Comparison of ENCODE assay signal across 8 cellular contexts in genomic region chr2:232549655-232550350, GRCh38. TPM values are rescaled to one million over a fixed set of nuclear protein-coding genes. Genes with fewer than 3 reads are reported as not detected.
DNase-seq lines count a peak whose midpoint lies in the region; ATAC-seq, FAIRE-seq and TF ChIP-seq lines count a peak whose summit lies in the region.

No MANE protein-coding gene starts in this region.

- peaks cover 58% of the 10 kb centered on the region for H3K79me2 ChIP-seq in HepG2 (ENCODE audit: insufficient read depth, low read length)

- TF ChIP-seq RAD21 in HepG2 (CRISPR knock-in tag; IDR thresholded peaks at IDR 0.05), result no peak

- peaks cover 65% of the 10 kb centered on the region for H3K4me1 Mint-ChIP-seq in activated naive CD8-positive, alpha-beta T cell treated with anti-CD3 and anti-CD28 coated beads for 36 hours

- no peaks in the 10 kb centered on the region for H3K27me3 ChIP-seq in left ventricle myocardium inferior (ENCODE audit: low read depth)
- no peaks in the 10 kb centered on the region; a peak in 1 of 5 replicates for H3K27me3 ChIP-seq in HepG2 (ENCODE audit: control insufficient read depth in 1 of 2, insufficient read depth in 2 of 2, low read length in 2 of 2)
- H3K27me3 ChIP-seq in tibial nerve, result no peaks in the 10 kb centered on the region

- no peak for TF ChIP-seq CTCF in left ventricle myocardium inferior (IDR thresholded peaks at IDR 0.05; ENCODE audit: borderline replicate concordance)
- no peak for TF ChIP-seq CTCF in HepG2 (CRISPR knock-in tag; IDR thresholded peaks at IDR 0.05)
- no peak for TF ChIP-seq CTCF in tibial nerve (IDR thresholded peaks at IDR 0.05)

- no peak for DNase-seq in left ventricle myocardium inferior
- no peak for DNase-seq in left cardiac atrium
- DNase-seq in activated naive CD8-positive, alpha-beta T cell treated with anti-CD3 and anti-CD28 coated beads for 36 hours, result no peak
- no peak for DNase-seq in HepG2 (ENCODE audit: low spot score)
- DNase-seq in tibial nerve (ENCODE audit: low spot score in 2 of 2), result no peak
- no peak for DNase-seq in inferior parietal cortex (ENCODE audit: extremely low spot score)

- peak overlapping the region; percentile 80 for H3K4me2 ChIP-seq in HepG2 (ENCODE audit: low read depth, low read length)

- H3K27me3 Mint-ChIP-seq in activated naive CD8-positive, alpha-beta T cell treated with anti-CD3 and anti-CD28 coated beads for 36 hours, result no peaks in the 10 kb centered on the region

- no peak for FAIRE-seq in HepG2 (lab: Jason Lieb, UNC)

- H3K4me3 Mint-ChIP-seq in activated naive CD8-positive, alpha-beta T cell treated with anti-CD3 and anti-CD28 coated beads for 36 hours, result peak overlapping the region; percentile 99

- H4K20me1 ChIP-seq in HepG2 (ENCODE audit: insufficient read depth, low read length), result no peaks in the 10 kb centered on the region

- H2AFZ ChIP-seq in HepG2 (ENCODE audit: low read length), result no peak overlapping the region

- BruUV-seq in HepG2 (replicated peaks; lab: Mats Ljungman, UMichigan), result TSS peak; percentile 64

- CTCF ChIA-PET in HepG2 (lab: Yijun Ruan, JAX; ENCODE audit: low intra/inter-chr PET ratio, low total read pairs), result interaction anchor here (1.1 kb wide), 1 partner anchor 56 kb away, joined by 5 read pairs; no protein-coding TSS in a partner anchor

- intact Hi-C loops in left ventricle myocardium inferior (cut with micrococcal nuclease), result no loop called here
- intact Hi-C loops in left cardiac atrium (cut with DNase I), result no loop called here
- intact Hi-C loops in HepG2 (cut with micrococcal nuclease; ENCODE audit: unreplicated experiment), result loop anchor here (1.0 to 5.0 kb wide), 2 partner anchors 25 to 763 kb away; partner anchors contain the start of gene COPS7B

- H3K9me3 ChIP-seq in left ventricle myocardium inferior (replicated peaks) (peaks cover 15% of the 10 kb centered on the region), HepG2 (ENCODE audit: low read length) (peaks cover 9% of the 10 kb centered on the region; the same call in 1 of the 2 replicates), tibial nerve (peaks cover 0 to 11% (median 0%) of the 10 kb centered on the region in 4 donors)

- H3K27ac Mint-ChIP-seq in activated naive CD8-positive, alpha-beta T cell treated with anti-CD3 and anti-CD28 coated beads for 36 hours, result peak overlapping the region; percentile 99

- peaks cover 8% of the 10 kb centered on the region for H3K9me3 Mint-ChIP-seq in activated naive CD8-positive, alpha-beta T cell treated with anti-CD3 and anti-CD28 coated beads for 36 hours

- TF ChIP-seq POLR2A in HepG2 (IDR thresholded peaks at IDR 0.05; ENCODE audit: insufficient read depth in 1 of 2, low read depth in 2 of 2, low read length in 2 of 2), result no peak
- TF ChIP-seq POLR2A in tibial nerve (IDR thresholded peaks at IDR 0.05), result no peak

- H3K4me3 ChIP-seq in left ventricle myocardium inferior (peak overlapping the region; percentile 81), HepG2 (replicated peaks in 1 of 3; ENCODE audit: insufficient read depth in 1 of 3, low read depth in 2 of 3, low read length in 3 of 3) (peak overlapping the region; percentile 73 to 85 (median 85)), tibial nerve (peak overlapping the region; percentile 79 to 98 (median 86))

- POLR2A ChIA-PET in HepG2 (lab: Yijun Ruan, JAX), result interaction anchor here (0.9 to 1.5 kb wide), 16 partner anchors 11 to 769 kb away, joined by 3 to 11 read pairs (median 4); partner anchors contain the start of genes CHRND, GIGYF2, PDE6D and SAG

- H3K27ac ChIP-seq in left ventricle myocardium inferior (replicated peaks) (peak overlapping the region; percentile 95), HepG2 (ENCODE audit: extremely low read length, insufficient read depth, low read length) (peak overlapping the region; percentile 95), tibial nerve (peak overlapping the region; percentile 91 to 99 (median 96))

- in situ Hi-C loops in HepG2 (cut with HindIII; ENCODE audit: extremely low pct_ligation_motif_present, low pct_unique_long_range_greater_than_20kb), result no loop called here

- H3K4me1 ChIP-seq in left ventricle myocardium inferior, result peaks cover 64% of the 10 kb centered on the region
- H3K4me1 ChIP-seq in HepG2 (ENCODE audit: insufficient read depth, low read length), result peaks cover 56% of the 10 kb centered on the region
- peaks cover 0 to 51% (median 7%) of the 10 kb centered on the region in 4 donors for H3K4me1 ChIP-seq in tibial nerve

- ATAC-seq in left cardiac atrium (no peak), HepG2 (no peak), GM19395 (IDR thresholded peaks at IDR 0.05; ENCODE audit: unreplicated experiment) (no peak), HG02798 (IDR thresholded peaks at IDR 0.05; ENCODE audit: poor library complexity, unreplicated experiment) (no peak)

- H3K36me3 ChIP-seq in left ventricle myocardium inferior, result peaks cover 17% of the 10 kb centered on the region
- H3K36me3 ChIP-seq in HepG2 (replicated peaks in 1 of 2; ENCODE audit: control insufficient read depth in 1 of 2, insufficient read depth in 2 of 2, low read length in 2 of 2), result peaks cover 6 to 14% of the 10 kb centered on the region in 2 experiments; a peak in 3 of 5 replicates
- peaks cover 0 to 39% (median 0%) of the 10 kb centered on the region in 3 donors for H3K36me3 ChIP-seq in tibial nerve

- H3K9ac ChIP-seq in HepG2 (ENCODE audit: insufficient read depth, low read depth, low read length), result peak overlapping the region; percentile 94

- WGBS in HepG2 (ENCODE audit: low lambda C conversion rate), result 27% methylated on average over 20 of the region's 20 CpGs
- WGBS in tibial nerve, 2 donors, result 38 to 40% methylated on average over 20 of the region's 20 CpGs

- TF ChIP-seq EP300 in HepG2 (IDR thresholded peaks at IDR 0.05; ENCODE audit: low read depth in 2 of 2, low read length in 2 of 2), result no peak
- no peak for TF ChIP-seq EP300 in HepG2 (CRISPR knock-in tag; IDR thresholded peaks at IDR 0.05; ENCODE audit: borderline replicate concordance)
- TF ChIP-seq EP300 in tibial nerve (IDR thresholded peaks at IDR 0.05), result no peak

- H3K36me3 Mint-ChIP-seq in activated naive CD8-positive, alpha-beta T cell treated with anti-CD3 and anti-CD28 coated beads for 36 hours, result peaks cover 55% of the 10 kb centered on the region

RNA-seq across cellular contexts. Expression of gene TIGD1, which starts 0.6 kb away (rescaled TPM):
- 2.4 TPM for total RNA-seq in left ventricle myocardium inferior
- 1 to 10 TPM; 2.0 to 2.8 TPM for total RNA-seq in left cardiac atrium
- 1 to 10 TPM; 6.9 to 7.0 TPM for total RNA-seq in activated naive CD8-positive, alpha-beta T cell treated with anti-CD3 and anti-CD28 coated beads for 36 hours
- total RNA-seq in HepG2 (2016; rRNA removed; fragmentation: Illumina TruSeq; extraction: Trizol), result 4.3 and 9.5 TPM in 2 replicates
- 2.2 and 3.3 TPM in 2 replicates for total RNA-seq in HepG2 (2016; cell fraction: cytosol; rRNA removed; fragmentation: Illumina TruSeq; extraction: Trizol; ENCODE audit: low read depth)
- 3.3 and 9.6 TPM in 2 replicates for total RNA-seq in HepG2 (2016; cell fraction: insoluble cytoplasmic fraction; rRNA removed; fragmentation: Illumina TruSeq; extraction: Trizol)
- total RNA-seq in HepG2 (2016; cell fraction: membrane; rRNA removed; fragmentation: Illumina TruSeq; extraction: Trizol), result 3.5 and 3.7 TPM in 2 replicates
- total RNA-seq in HepG2 (2016; cell fraction: nucleus; rRNA removed; fragmentation: Illumina TruSeq; extraction: Trizol), result 21.5 and 23.5 TPM in 2 replicates
- polyA plus RNA-seq in HepG2 (2011; rRNA removed), result 3.5 and 4.1 TPM in 2 replicates
- 1.5 and 2.4 TPM in 2 replicates for polyA plus RNA-seq in HepG2 (2011; cell fraction: cytosol; rRNA removed)
- 9.8 and 13.9 TPM in 2 replicates for polyA plus RNA-seq in HepG2 (2011; cell fraction: nucleus; rRNA removed)
- polyA plus RNA-seq in HepG2 (2012), result 3.0 and 5.2 TPM in 2 replicates
- 0.81 and 0.84 TPM in 2 replicates for polyA plus RNA-seq in HepG2 (2016; cell fraction: cytosol; fragmentation: Illumina TruSeq; extraction: Trizol; ENCODE audit: low read depth)
- polyA plus RNA-seq in HepG2 (2016; cell fraction: insoluble cytoplasmic fraction; fragmentation: Illumina TruSeq; extraction: Trizol; ENCODE audit: low read depth), result 2.8 and 3.7 TPM in 2 replicates
- 1.3 and 1.4 TPM in 2 replicates for polyA plus RNA-seq in HepG2 (2016; cell fraction: membrane; fragmentation: Illumina TruSeq; extraction: Trizol; ENCODE audit: low read depth)
- polyA plus RNA-seq in HepG2 (2016; cell fraction: nucleus; fragmentation: Illumina TruSeq; extraction: Trizol; ENCODE audit: insufficient read depth, low read depth), result 10.9 and 11.9 TPM in 2 replicates
- polyA minus RNA-seq in HepG2 (2011; rRNA and poly(A)+ RNA removed; ENCODE audit: low replicate concordance), result 4.3 and 8.7 TPM in 2 replicates
- 1.8 and 2.4 TPM in 2 replicates for polyA minus RNA-seq in HepG2 (2011; cell fraction: cytosol; rRNA and poly(A)+ RNA removed)
- polyA minus RNA-seq in HepG2 (2011; cell fraction: nucleus; rRNA and poly(A)+ RNA removed), result 59.7 and 61.4 TPM in 2 replicates
- 1 to 10 TPM; 2.4 to 5.3 (median 4.2) TPM for total RNA-seq in tibial nerve

RNA-seq across cellular contexts. Expression of gene EIF4E2, which starts 0.7 kb away (rescaled TPM):
- total RNA-seq in left ventricle myocardium inferior (44.2 TPM), left cardiac atrium (10 to 100 TPM; 45.8 to 48.5 TPM), HepG2 (2016; rRNA removed; fragmentation: Illumina TruSeq; extraction: Trizol) (101 and 128 TPM in 2 replicates), tibial nerve (10 to 100 TPM; 23.8 to 38.5 (median 27.8) TPM)
- total RNA-seq in activated naive CD8-positive, alpha-beta T cell treated with anti-CD3 and anti-CD28 coated beads for 36 hours, result 10 to 100 TPM; 70.1 to 71.8 TPM
- total RNA-seq in HepG2 (2016; cell fraction: cytosol; rRNA removed; fragmentation: Illumina TruSeq; extraction: Trizol; ENCODE audit: low read depth), result 29.6 and 31.9 TPM in 2 replicates
- 108 and 125 TPM in 2 replicates for total RNA-seq in HepG2 (2016; cell fraction: insoluble cytoplasmic fraction; rRNA removed; fragmentation: Illumina TruSeq; extraction: Trizol)
- total RNA-seq in HepG2 (2016; cell fraction: membrane; rRNA removed; fragmentation: Illumina TruSeq; extraction: Trizol), result 48.3 and 55.2 TPM in 2 replicates
- total RNA-seq in HepG2 (2016; cell fraction: nucleus; rRNA removed; fragmentation: Illumina TruSeq; extraction: Trizol), result 54.3 and 63.2 TPM in 2 replicates
- 25.0 and 30.3 TPM in 2 replicates for polyA plus RNA-seq in HepG2 (2011; rRNA removed)
- polyA plus RNA-seq in HepG2 (2011; cell fraction: cytosol; rRNA removed), result 27.2 and 34.2 TPM in 2 replicates
- 33.9 and 49.1 TPM in 2 replicates for polyA plus RNA-seq in HepG2 (2011; cell fraction: nucleus; rRNA removed)
- 68.3 and 79.6 TPM in 2 replicates for polyA plus RNA-seq in HepG2 (2012)
- polyA plus RNA-seq in HepG2 (2016; cell fraction: cytosol; fragmentation: Illumina TruSeq; extraction: Trizol; ENCODE audit: low read depth), result 33.6 and 34.9 TPM in 2 replicates
- polyA plus RNA-seq in HepG2 (2016; cell fraction: insoluble cytoplasmic fraction; fragmentation: Illumina TruSeq; extraction: Trizol; ENCODE audit: low read depth), result 140 and 153 TPM in 2 replicates
- 39.6 and 46.6 TPM in 2 replicates for polyA plus RNA-seq in HepG2 (2016; cell fraction: membrane; fragmentation: Illumina TruSeq; extraction: Trizol; ENCODE audit: low read depth)
- polyA plus RNA-seq in HepG2 (2016; cell fraction: nucleus; fragmentation: Illumina TruSeq; extraction: Trizol; ENCODE audit: insufficient read depth, low read depth), result 78.2 and 79.4 TPM in 2 replicates
- 14.0 and 21.7 TPM in 2 replicates for polyA minus RNA-seq in HepG2 (2011; rRNA and poly(A)+ RNA removed; ENCODE audit: low replicate concordance)
- polyA minus RNA-seq in HepG2 (2011; cell fraction: cytosol; rRNA and poly(A)+ RNA removed), result 12.3 and 14.2 TPM in 2 replicates
- polyA minus RNA-seq in HepG2 (2011; cell fraction: nucleus; rRNA and poly(A)+ RNA removed), result 73.8 and 82.7 TPM in 2 replicates

RNA-seq across cellular contexts. Expression of gene CHRNG, which starts 10.3 kb away (rescaled TPM):
- total RNA-seq in left ventricle myocardium inferior, result not detected
- not detected for total RNA-seq in left cardiac atrium
- total RNA-seq in activated naive CD8-positive, alpha-beta T cell treated with anti-CD3 and anti-CD28 coated beads for 36 hours, result not detected
- total RNA-seq in HepG2 (2016; rRNA removed; fragmentation: Illumina TruSeq; extraction: Trizol), result not detected in 2 replicates
- total RNA-seq in HepG2 (2016; cell fraction: cytosol; rRNA removed; fragmentation: Illumina TruSeq; extraction: Trizol; ENCODE audit: low read depth), result not detected in 2 replicates
- total RNA-seq in HepG2 (2016; cell fraction: insoluble cytoplasmic fraction; rRNA removed; fragmentation: Illumina TruSeq; extraction: Trizol), result not detected in 2 replicates
- total RNA-seq in HepG2 (2016; cell fraction: membrane; rRNA removed; fragmentation: Illumina TruSeq; extraction: Trizol), result not detected in 2 replicates
- not detected in 2 replicates for total RNA-seq in HepG2 (2016; cell fraction: nucleus; rRNA removed; fragmentation: Illumina TruSeq; extraction: Trizol)
- polyA plus RNA-seq in HepG2 (2011; rRNA removed), result not detected in 2 replicates
- polyA plus RNA-seq in HepG2 (2011; cell fraction: cytosol; rRNA removed), result not detected in 2 replicates
- polyA plus RNA-seq in HepG2 (2011; cell fraction: nucleus; rRNA removed), result not detected in 2 replicates
- 0.05 and 0.21 TPM in 2 replicates for polyA plus RNA-seq in HepG2 (2012)
- polyA plus RNA-seq in HepG2 (2016; cell fraction: cytosol; fragmentation: Illumina TruSeq; extraction: Trizol; ENCODE audit: low read depth), result not detected in 2 replicates
- polyA plus RNA-seq in HepG2 (2016; cell fraction: insoluble cytoplasmic fraction; fragmentation: Illumina TruSeq; extraction: Trizol; ENCODE audit: low read depth), result not detected in 2 replicates
- polyA plus RNA-seq in HepG2 (2016; cell fraction: membrane; fragmentation: Illumina TruSeq; extraction: Trizol; ENCODE audit: low read depth), result not detected in 2 replicates
- not detected in 2 replicates for polyA plus RNA-seq in HepG2 (2016; cell fraction: nucleus; fragmentation: Illumina TruSeq; extraction: Trizol; ENCODE audit: insufficient read depth, low read depth)
- not detected in 2 replicates for polyA minus RNA-seq in HepG2 (2011; rRNA and poly(A)+ RNA removed; ENCODE audit: low replicate concordance)
- polyA minus RNA-seq in HepG2 (2011; cell fraction: cytosol; rRNA and poly(A)+ RNA removed), result not detected in 2 replicates
- polyA minus RNA-seq in HepG2 (2011; cell fraction: nucleus; rRNA and poly(A)+ RNA removed), result not detected in 2 replicates
- not detected for total RNA-seq in tibial nerve

RNA-seq across cellular contexts. Expression of gene CHRND, which starts 23.8 kb away (rescaled TPM):
- total RNA-seq in left ventricle myocardium inferior, result not detected
- total RNA-seq in left cardiac atrium, result under 1 TPM in 1 of 2 donors, not detected in 1; 0.35 TPM
- total RNA-seq in activated naive CD8-positive, alpha-beta T cell treated with anti-CD3 and anti-CD28 coated beads for 36 hours, result not detected
- 0.10 TPM in 1 of 2 replicates, not detected in the other for total RNA-seq in HepG2 (2016; rRNA removed; fragmentation: Illumina TruSeq; extraction: Trizol)
- total RNA-seq in HepG2 (2016; cell fraction: cytosol; rRNA removed; fragmentation: Illumina TruSeq; extraction: Trizol; ENCODE audit: low read depth), result not detected in 2 replicates
- total RNA-seq in HepG2 (2016; cell fraction: insoluble cytoplasmic fraction; rRNA removed; fragmentation: Illumina TruSeq; extraction: Trizol), result not detected in 2 replicates
- 0.07 and 0.25 TPM in 2 replicates for total RNA-seq in HepG2 (2016; cell fraction: membrane; rRNA removed; fragmentation: Illumina TruSeq; extraction: Trizol)
- total RNA-seq in HepG2 (2016; cell fraction: nucleus; rRNA removed; fragmentation: Illumina TruSeq; extraction: Trizol), result not detected in 2 replicates
- 0.13 and 0.18 TPM in 2 replicates for polyA plus RNA-seq in HepG2 (2011; rRNA removed)
- 0.08 and 0.14 TPM in 2 replicates for polyA plus RNA-seq in HepG2 (2011; cell fraction: cytosol; rRNA removed)
- 0.12 and 0.24 TPM in 2 replicates for polyA plus RNA-seq in HepG2 (2011; cell fraction: nucleus; rRNA removed)
- polyA plus RNA-seq in HepG2 (2012), result 0.13 and 0.32 TPM in 2 replicates
- 0.10 and 0.12 TPM in 2 replicates for polyA plus RNA-seq in HepG2 (2016; cell fraction: cytosol; fragmentation: Illumina TruSeq; extraction: Trizol; ENCODE audit: low read depth)
- not detected in 2 replicates for polyA plus RNA-seq in HepG2 (2016; cell fraction: insoluble cytoplasmic fraction; fragmentation: Illumina TruSeq; extraction: Trizol; ENCODE audit: low read depth)
- 0.11 and 0.52 TPM in 2 replicates for polyA plus RNA-seq in HepG2 (2016; cell fraction: membrane; fragmentation: Illumina TruSeq; extraction: Trizol; ENCODE audit: low read depth)
- 0.26 TPM in 1 of 2 replicates, not detected in the other for polyA plus RNA-seq in HepG2 (2016; cell fraction: nucleus; fragmentation: Illumina TruSeq; extraction: Trizol; ENCODE audit: insufficient read depth, low read depth)
- 0.28 TPM in 1 of 2 replicates, not detected in the other for polyA minus RNA-seq in HepG2 (2011; rRNA and poly(A)+ RNA removed; ENCODE audit: low replicate concordance)
- polyA minus RNA-seq in HepG2 (2011; cell fraction: cytosol; rRNA and poly(A)+ RNA removed), result not detected in 2 replicates
- polyA minus RNA-seq in HepG2 (2011; cell fraction: nucleus; rRNA and poly(A)+ RNA removed), result not detected in 2 replicates
- total RNA-seq in tibial nerve, result not detected

RNA-seq across cellular contexts. Expression of gene PRSS56, which starts 29.6 kb away (rescaled TPM):
- not detected for total RNA-seq in left ventricle myocardium inferior
- under 1 TPM in 1 of 2 donors, not detected in 1; 0.16 TPM for total RNA-seq in left cardiac atrium
- not detected for total RNA-seq in activated naive CD8-positive, alpha-beta T cell treated with anti-CD3 and anti-CD28 coated beads for 36 hours
- not detected in 2 replicates for total RNA-seq in HepG2 (2016; rRNA removed; fragmentation: Illumina TruSeq; extraction: Trizol)
- total RNA-seq in HepG2 (2016; cell fraction: cytosol; rRNA removed; fragmentation: Illumina TruSeq; extraction: Trizol; ENCODE audit: low read depth), result not detected in 2 replicates
- 0.09 TPM in 1 of 2 replicates, not detected in the other for total RNA-seq in HepG2 (2016; cell fraction: insoluble cytoplasmic fraction; rRNA removed; fragmentation: Illumina TruSeq; extraction: Trizol)
- not detected in 2 replicates for total RNA-seq in HepG2 (2016; cell fraction: membrane; rRNA removed; fragmentation: Illumina TruSeq; extraction: Trizol)
- not detected in 2 replicates for total RNA-seq in HepG2 (2016; cell fraction: nucleus; rRNA removed; fragmentation: Illumina TruSeq; extraction: Trizol)
- not detected in 2 replicates for polyA plus RNA-seq in HepG2 (2011; rRNA removed)
- not detected in 2 replicates for polyA plus RNA-seq in HepG2 (2011; cell fraction: cytosol; rRNA removed)
- not detected in 2 replicates for polyA plus RNA-seq in HepG2 (2011; cell fraction: nucleus; rRNA removed)
- polyA plus RNA-seq in HepG2 (2012), result not detected in 2 replicates
- not detected in 2 replicates for polyA plus RNA-seq in HepG2 (2016; cell fraction: cytosol; fragmentation: Illumina TruSeq; extraction: Trizol; ENCODE audit: low read depth)
- not detected in 2 replicates for polyA plus RNA-seq in HepG2 (2016; cell fraction: insoluble cytoplasmic fraction; fragmentation: Illumina TruSeq; extraction: Trizol; ENCODE audit: low read depth)
- polyA plus RNA-seq in HepG2 (2016; cell fraction: membrane; fragmentation: Illumina TruSeq; extraction: Trizol; ENCODE audit: low read depth), result not detected in 2 replicates
- polyA plus RNA-seq in HepG2 (2016; cell fraction: nucleus; fragmentation: Illumina TruSeq; extraction: Trizol; ENCODE audit: insufficient read depth, low read depth), result not detected in 2 replicates
- not detected in 2 replicates for polyA minus RNA-seq in HepG2 (2011; rRNA and poly(A)+ RNA removed; ENCODE audit: low replicate concordance)
- not detected in 2 replicates for polyA minus RNA-seq in HepG2 (2011; cell fraction: cytosol; rRNA and poly(A)+ RNA removed)
- polyA minus RNA-seq in HepG2 (2011; cell fraction: nucleus; rRNA and poly(A)+ RNA removed), result not detected in 2 replicates
- not detected for total RNA-seq in tibial nerve
